20 cellular contexts compared by ENCODE assay signal in genomic region chr12:132385923-132386751, GRCh38. TPM values are rescaled to one million over a fixed set of nuclear protein-coding genes. Genes with fewer than 3 reads are reported as not detected.
"Had no signal": no experiment of that assay in that cellular context is flagged by ENCODE, and none has a peak within 500 bp of the region (broad histone marks: within the 10 kb centered on the region; RNA-seq: fewer than 3 reads in every experiment).

No MANE protein-coding gene starts in this region.

- H3K27ac ChIP-seq: adrenal gland, esophagus muscularis mucosa, ovary, right lobe of liver, thoracic aorta had no signal

- H3K27me3 ChIP-seq: ovary, right lobe of liver had no signal

- ATAC-seq: activated naive CD4-positive, alpha-beta T cell treated with anti-CD3 and anti-CD28 coated beads, Interleukin-2, amount 50 U/mL, for 72 hours; left lobe of liver; stimulated activated effector memory CD8-positive, alpha-beta T cell treated with anti-CD3 and anti-CD28 coated beads, Interleukin-12 subunit alpha, Interleukin-12 subunit beta, amount 100 ng/mL, for 72 hours had no signal

- H3K4me1 Mint-ChIP-seq: activated B cell treated with CpG ODN at 0.5 μM for 24 hours; stimulated activated effector memory CD8-positive, alpha-beta T cell treated with anti-CD3 and anti-CD28 coated beads, Interleukin-12 subunit alpha, Interleukin-12 subunit beta, amount 100 ng/mL, for 72 hours had no signal

- H3K9me3 Mint-ChIP-seq: activated B cell treated with CpG ODN at 0.5 μM for 24 hours; activated CD4-positive, alpha-beta memory T cell treated with anti-CD3 and anti-CD28 coated beads for 36 hours; activated naive CD4-positive, alpha-beta T cell treated with anti-CD3 and anti-CD28 coated beads, Interleukin-2, amount 50 U/mL, for 72 hours; activated T-helper 1 cell treated with anti-CD3 and anti-CD28 coated beads, Interleukin-12 subunit alpha, Interleukin-12 subunit beta, Interleukin-2, Interleukin-4 antibody, amounts not matched to agents 30 ng/mL and 10 ng/mL and 1 ng/mL, durations not matched to agents 14 hours and 24 hours and 36 hours; dendritic cell treated with granulocyte-macrophage colony-stimulating factor and Interleukin-4, amounts not matched to agents 40 ng/mL and 50 ng/mL, for 4 days; stimulated activated effector memory CD8-positive, alpha-beta T cell treated with anti-CD3 and anti-CD28 coated beads, Interleukin-12 subunit alpha, Interleukin-12 subunit beta, amount 100 ng/mL, for 72 hours; T-helper 2 cell treated with Interferon-gamma antibody and Interleukin-4, amounts not matched to agents 5 μg/mL and 100 μg/mL, for 36 hours had no signal

- H3K4me3 Mint-ChIP-seq: activated B cell treated with CpG ODN at 0.5 μM for 24 hours; activated CD4-positive, alpha-beta memory T cell treated with anti-CD3 and anti-CD28 coated beads for 36 hours; activated T-helper 1 cell treated with anti-CD3 and anti-CD28 coated beads, Interleukin-12 subunit alpha, Interleukin-12 subunit beta, Interleukin-2, Interleukin-4 antibody, amounts not matched to agents 30 ng/mL and 10 ng/mL and 1 ng/mL, durations not matched to agents 14 hours and 24 hours and 36 hours; dendritic cell treated with granulocyte-macrophage colony-stimulating factor and Interleukin-4, amounts not matched to agents 40 ng/mL and 50 ng/mL, for 4 days; stimulated activated effector memory CD8-positive, alpha-beta T cell treated with anti-CD3 and anti-CD28 coated beads, Interleukin-12 subunit alpha, Interleukin-12 subunit beta, amount 100 ng/mL, for 72 hours; T-helper 2 cell treated with Interferon-gamma antibody and Interleukin-4, amounts not matched to agents 5 μg/mL and 100 μg/mL, for 36 hours had no signal

- DNase-seq: activated B cell treated with CpG ODN at 0.5 μM for 24 hours; activated CD4-positive, alpha-beta memory T cell treated with anti-CD3 and anti-CD28 coated beads for 36 hours; activated CD4-positive, alpha-beta T cell treated with anti-CD3 and anti-CD28 coated beads for 4 hours; activated gamma-delta T cell treated with Interleukin-2 at 50 U/mL for 16 hours; activated T-cell treated with anti-CD3 and anti-CD28 coated beads for 4 hours; effector CD8-positive, alpha-beta T cell; ovary; stimulated activated CD4-positive, alpha-beta T cell treated with anti-CD3 and anti-CD28 coated beads, Interleukin-4, amount 100 ng/mL, for 24 hours had no signal

- H3K27ac Mint-ChIP-seq: activated B cell treated with CpG ODN at 0.5 μM for 24 hours; activated CD4-positive, alpha-beta memory T cell treated with anti-CD3 and anti-CD28 coated beads for 36 hours; activated naive CD4-positive, alpha-beta T cell treated with anti-CD3 and anti-CD28 coated beads, Interleukin-2, amount 50 U/mL, for 72 hours; activated T-helper 1 cell treated with anti-CD3 and anti-CD28 coated beads, Interleukin-12 subunit alpha, Interleukin-12 subunit beta, Interleukin-2, Interleukin-4 antibody, amounts not matched to agents 30 ng/mL and 10 ng/mL and 1 ng/mL, durations not matched to agents 14 hours and 24 hours and 36 hours; dendritic cell treated with granulocyte-macrophage colony-stimulating factor and Interleukin-4, amounts not matched to agents 40 ng/mL and 50 ng/mL, for 4 days; stimulated activated effector memory CD8-positive, alpha-beta T cell treated with anti-CD3 and anti-CD28 coated beads, Interleukin-12 subunit alpha, Interleukin-12 subunit beta, amount 100 ng/mL, for 72 hours; T-helper 2 cell treated with Interferon-gamma antibody and Interleukin-4, amounts not matched to agents 5 μg/mL and 100 μg/mL, for 36 hours had no signal

- H3K36me3 Mint-ChIP-seq: activated CD4-positive, alpha-beta memory T cell treated with anti-CD3 and anti-CD28 coated beads for 36 hours; activated naive CD4-positive, alpha-beta T cell treated with anti-CD3 and anti-CD28 coated beads, Interleukin-2, amount 50 U/mL, for 72 hours; stimulated activated effector memory CD8-positive, alpha-beta T cell treated with anti-CD3 and anti-CD28 coated beads, Interleukin-12 subunit alpha, Interleukin-12 subunit beta, amount 100 ng/mL, for 72 hours had no signal

- H3K4me3 ChIP-seq: adrenal gland, esophagus muscularis mucosa, ovary, right lobe of liver, smooth muscle cell, thoracic aorta had no signal

- H3K4me1 ChIP-seq: adrenal gland, esophagus muscularis mucosa, right lobe of liver had no signal

- H3K36me3 ChIP-seq: adrenal gland, esophagus muscularis mucosa, ovary, right lobe of liver, thoracic aorta had no signal

- H3K9me3 ChIP-seq: adrenal gland, esophagus muscularis mucosa, ovary, right lobe of liver, thoracic aorta had no signal

RNA-seq across cellular contexts. Expression of gene GALNT9, which starts 56.7 kb away (rescaled TPM):
- total RNA-seq: activated B cell treated with CpG ODN at 0.5 μM for 24 hours; activated T-helper 1 cell treated with anti-CD3 and anti-CD28 coated beads, Interleukin-12 subunit alpha, Interleukin-12 subunit beta, Interleukin-2, Interleukin-4 antibody, amounts not matched to agents 30 ng/mL and 10 ng/mL and 1 ng/mL, durations not matched to agents 14 hours and 24 hours and 36 hours; bronchial epithelial cell; left lobe of liver; right lobe of liver; smooth muscle cell had no signal
